In genomic region chr15:25249236-25250010, GRCh38 we compare ENCODE assay signal across 23 cellular contexts.
DNase-seq lines count a peak whose midpoint lies in the region; ATAC-seq and TF ChIP-seq lines count a peak whose summit lies in the region.
"Had no signal": no experiment of that assay in that cellular context is flagged by ENCODE, and none has a peak within 500 bp of the region (broad histone marks: within the 10 kb centered on the region; RNA-seq: fewer than 3 reads in every experiment).

No MANE protein-coding gene starts in this region.

- H3K27ac ChIP-seq in dorsolateral prefrontal cortex (no peak overlapping the region), ovary (no peak overlapping the region)
- H3K27ac ChIP-seq: body of pancreas, foreskin keratinocyte, sigmoid colon, SK-N-MC, tibial nerve had no signal

- ATAC-seq in HG02840 (IDR thresholded peaks at IDR 0.05; ENCODE audit: low FRiP score, unreplicated experiment) = no peak
- ATAC-seq in HG02970 (IDR thresholded peaks at IDR 0.05; ENCODE audit: low FRiP score, unreplicated experiment) = no peak
- ATAC-seq: body of pancreas; foreskin keratinocyte; GM23338; left colon; naive thymus-derived CD8-positive, alpha-beta T cell; stimulated activated naive CD8-positive, alpha-beta T cell treated with anti-CD3 and anti-CD28 coated beads, Interleukin-15, amount 100 ng/mL, for 72 hours; T-helper 17 cell had no signal

- in situ Hi-C loops in GM13976 (cut with MboI; ENCODE audit: low sequenced_read_pairs, unreplicated experiment) = no loop called here

- no peak for TF ChIP-seq POLR2A in ovary (IDR thresholded peaks at IDR 0.05)

- peaks cover 0 to 8% of the 10 kb centered on the region in 2 donors for H3K9me3 ChIP-seq in ovary
- H3K9me3 ChIP-seq: body of pancreas had no signal

- H3K36me3 ChIP-seq in ovary = no peaks in the 10 kb centered on the region
- H3K36me3 ChIP-seq: sigmoid colon, tibial nerve had no signal

- H3K4me3 ChIP-seq in dorsolateral prefrontal cortex = no peak overlapping the region
- no peak overlapping the region for H3K4me3 ChIP-seq in ovary
- H3K4me3 ChIP-seq: body of pancreas, GM23338, sigmoid colon, SK-N-MC, tibial nerve had no signal

- DNase-seq in D341Med (ENCODE audit: low spot score) = peak; percentile 11
- DNase-seq in GM13976 (ENCODE audit: low spot score) = peak; percentile 21
- DNase-seq in dorsolateral prefrontal cortex = peak in 7 of 10 donors; percentile 3 to 26 (median 24)
- DNase-seq in ovary = peak in 4 of 5 donors; percentile 1 to 6 (median 4)
- DNase-seq in amygdala (lab: John Stamatoyannopoulos, UW) = no peak
- DNase-seq: activated CD4-positive, alpha-beta T cell treated with anti-CD3 and anti-CD28 coated beads for 4 hours; DMS153; effector memory CD4-positive, alpha-beta T cell; foreskin keratinocyte; left colon; NCI-H1694; NCI-H526; stimulated activated CD4-positive, alpha-beta T cell treated with anti-CD3 and anti-CD28 coated beads, Interleukin-15, amount 100 ng/mL, for 24 hours had no signal

- TF ChIP-seq EP300 in ovary (IDR thresholded peaks at IDR 0.05) = no peak

- TF ChIP-seq CTCF in GM13976 (IDR thresholded peaks at IDR 0.05; ENCODE audit: borderline replicate concordance, control extremely low read depth, extremely low read depth, insufficient read depth, missing control alignments) (no peak), dorsolateral prefrontal cortex (IDR thresholded peaks at IDR 0.05 in 54 of 56, conservative IDR thresholded peaks at IDR 0.05 in 2 of 56; ENCODE audit: low read depth in 1 of 56, partially characterized antibody in 56 of 56) (no peak), ovary (IDR thresholded peaks at IDR 0.05) (no peak)

- intact Hi-C loops in dorsolateral prefrontal cortex (cut with DNase I) (no loop called here), ovary (cut with DNase I) (no loop called here)

- no peaks in the 10 kb centered on the region for H3K4me1 ChIP-seq in ovary (ENCODE audit: insufficient read depth)
- H3K4me1 ChIP-seq: body of pancreas, foreskin keratinocyte, sigmoid colon, tibial nerve had no signal

- H3K27me3 ChIP-seq in dorsolateral prefrontal cortex (no peaks in the 10 kb centered on the region), ovary (no peaks in the 10 kb centered on the region)
- H3K27me3 ChIP-seq: body of pancreas, foreskin keratinocyte, sigmoid colon, tibial nerve had no signal

- WGBS in ovary, 3 donors = 85 to 87% (median 86%) methylated on average over 13 of the region's 13 CpGs

Comparison
In these comparisons a context has a peak if more than half of its experiments do, and no peak if none do; other contexts are left out.
1. DNase-seq: peak in D341Med (single experiment), GM13976 (single experiment), dorsolateral prefrontal cortex (7 of 10) and ovary (4 of 5); none in amygdala (0 of 56).